Comparison of ENCODE assay signal across 8 cellular contexts in the genomic region with DNA sequence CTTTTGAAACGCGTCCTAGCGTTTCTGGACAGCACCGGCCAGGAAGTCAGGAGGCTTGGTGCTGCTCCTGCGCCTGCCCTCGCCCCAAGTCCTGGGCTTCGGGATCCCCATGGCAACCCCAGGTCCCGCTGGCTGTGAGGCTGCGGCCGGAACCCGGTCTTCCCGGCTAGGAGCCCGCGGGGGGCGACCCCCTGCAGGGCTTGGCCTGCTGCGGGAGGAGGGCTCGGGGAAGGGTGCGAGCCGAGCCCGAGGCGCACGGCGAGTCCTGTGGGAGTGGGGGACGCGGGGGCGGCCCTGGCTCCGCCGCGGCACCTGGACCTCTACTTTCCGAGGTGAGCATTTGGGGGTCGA. TPM values are rescaled to one million over a fixed set of nuclear protein-coding genes. Genes with fewer than 3 reads are reported as not detected.
DNase-seq lines count a peak whose midpoint lies in the region; ATAC-seq and TF ChIP-seq lines count a peak whose summit lies in the region.

No MANE protein-coding gene starts in this region.

- peaks cover 17% of the 10 kb centered on the region for H3K79me2 ChIP-seq in trophoblast cell (ENCODE audit: control insufficient read depth, insufficient read depth, low read length, poor library complexity)

- peaks cover 8% of the 10 kb centered on the region for H3K79me1 ChIP-seq in trophoblast cell (ENCODE audit: low read length)

- no peak for ATAC-seq in CD8-positive, alpha-beta T cell
- ATAC-seq in HG03378 (IDR thresholded peaks at IDR 0.05; ENCODE audit: unreplicated experiment) (peak; percentile 14), foreskin keratinocyte (peak; percentile 32)

- peak overlapping the region; percentile 85 for H3K4me3 Mint-ChIP-seq in CD8-positive, alpha-beta T cell
- peak overlapping the region; percentile 75 for H3K4me3 Mint-ChIP-seq in activated CD4-positive, alpha-beta memory T cell treated with anti-CD3 and anti-CD28 coated beads for 36 hours

- H2BK120ac ChIP-seq in trophoblast cell (ENCODE audit: insufficient read depth, low read length, poor library complexity): peak overlapping the region; percentile 54

- H3K27me3 Mint-ChIP-seq in CD8-positive, alpha-beta T cell (ENCODE audit: low read depth): no peaks in the 10 kb centered on the region
- H3K27me3 Mint-ChIP-seq in activated CD4-positive, alpha-beta memory T cell treated with anti-CD3 and anti-CD28 coated beads for 36 hours: no peaks in the 10 kb centered on the region

- peaks cover 37% of the 10 kb centered on the region for H3K4me1 ChIP-seq in CD8-positive, alpha-beta T cell (ENCODE audit: insufficient read depth, low read length)
- H3K4me1 ChIP-seq in foreskin keratinocyte (no peaks in the 10 kb centered on the region), trophoblast cell (ENCODE audit: control insufficient read depth in 1 of 2, insufficient read depth in 2 of 2, low read length in 2 of 2) (peaks cover 5 to 11% of the 10 kb centered on the region in 2 experiments)

- DNase-seq in CD8-positive, alpha-beta T cell: peak in 1 of 7 experiments; percentile 35
- DNase-seq in GM19240 (ENCODE audit: insufficient read length, low spot score) (peak; percentile 35), foreskin keratinocyte (peak in 1 of 2 donors; percentile 22), trophoblast cell (peak in 1 of 2 donors; percentile 30), occipital lobe (lab: John Stamatoyannopoulos, UW) (no peak), posterior vena cava (ENCODE audit: low spot score) (no peak)
- DNase-seq in activated CD4-positive, alpha-beta memory T cell treated with anti-CD3 and anti-CD28 coated beads for 36 hours: peak; percentile 36

- H3K4me1 Mint-ChIP-seq in CD8-positive, alpha-beta T cell (ENCODE audit: low read depth): peaks cover 30% of the 10 kb centered on the region
- peaks cover 39% of the 10 kb centered on the region for H3K4me1 Mint-ChIP-seq in activated CD4-positive, alpha-beta memory T cell treated with anti-CD3 and anti-CD28 coated beads for 36 hours (ENCODE audit: low read depth)

- H4K8ac ChIP-seq in trophoblast cell (ENCODE audit: low read depth, low read length): peak overlapping the region; percentile 79

- peak overlapping the region; percentile 71 for H3K4ac ChIP-seq in trophoblast cell (ENCODE audit: low read depth, low read length)

- peak overlapping the region; percentile 78 for H3K18ac ChIP-seq in trophoblast cell (ENCODE audit: low read length)

- peak overlapping the region; percentile 90 for H3K4me3 ChIP-seq in CD8-positive, alpha-beta T cell (ENCODE audit: low read depth, low read length)
- peak overlapping the region; percentile 99 for H3K4me3 ChIP-seq in trophoblast cell (ENCODE audit: low read depth, low read length)

- peak overlapping the region; percentile 79 for H3K27ac Mint-ChIP-seq in CD8-positive, alpha-beta T cell
- H3K27ac Mint-ChIP-seq in activated CD4-positive, alpha-beta memory T cell treated with anti-CD3 and anti-CD28 coated beads for 36 hours: no peak overlapping the region

- POLR2A ChIA-PET in CD8-positive, alpha-beta T cell (lab: Charles Lee): interaction anchor here (0.6 to 1.5 kb wide), 23 partner anchors 10 to 775 kb away, joined by 3 to 15 read pairs (median 4); a partner anchor contains a TSS
- POLR2A ChIA-PET in activated CD4-positive, alpha-beta memory T cell treated with anti-CD3 and anti-CD28 coated beads for 36 hours (lab: Charles Lee): interaction anchor here (1.0 to 1.7 kb wide), 10 partner anchors 9 to 202 kb away, joined by 3 to 10 read pairs (median 5); a partner anchor contains a TSS

- TF ChIP-seq CTCF in CD8-positive, alpha-beta T cell (IDR thresholded peaks at IDR 0.05): no peak
- no peak for TF ChIP-seq CTCF in foreskin keratinocyte (conservative IDR thresholded peaks at IDR 0.05)

- WGBS in trophoblast cell (ENCODE audit: extremely low coverage, insufficient coverage, insufficient read length): no CpG with 5 or more reads among the region's 31 CpGs

- H3K9me3 ChIP-seq in CD8-positive, alpha-beta T cell (ENCODE audit: low read length): no peaks in the 10 kb centered on the region
- no peaks in the 10 kb centered on the region for H3K9me3 ChIP-seq in trophoblast cell (ENCODE audit: insufficient read depth, low read depth, low read length)

- peak overlapping the region; percentile 91 for H2AK5ac ChIP-seq in trophoblast cell (ENCODE audit: low read length)

- no peak overlapping the region for H3K23ac ChIP-seq in trophoblast cell (ENCODE audit: low read length)

- peaks cover 30% of the 10 kb centered on the region for H3K36me3 Mint-ChIP-seq in CD8-positive, alpha-beta T cell
- peaks cover 20% of the 10 kb centered on the region for H3K36me3 Mint-ChIP-seq in activated CD4-positive, alpha-beta memory T cell treated with anti-CD3 and anti-CD28 coated beads for 36 hours

- peak overlapping the region; percentile 79 for H4K91ac ChIP-seq in trophoblast cell (ENCODE audit: low read depth, low read length)

- peak overlapping the region; percentile 60 for H3K14ac ChIP-seq in trophoblast cell (ENCODE audit: low read length)

- CTCF ChIA-PET in CD8-positive, alpha-beta T cell (lab: Charles Lee): interaction anchor here (1.0 to 20.3 kb wide), 4 partner anchors 9 to 196 kb away, joined by 4 to 332 read pairs (median 10); a partner anchor contains a TSS
- CTCF ChIA-PET in activated CD4-positive, alpha-beta memory T cell treated with anti-CD3 and anti-CD28 coated beads for 36 hours (lab: Charles Lee): interaction anchor here (0.6 to 17.5 kb wide), 10 partner anchors 9 to 478 kb away, joined by 3 to 409 read pairs (median 7); a partner anchor contains a TSS

- peak overlapping the region; percentile 29 for H2BK5ac ChIP-seq in trophoblast cell (ENCODE audit: low read depth, low read length, poor library complexity)

- no peak overlapping the region for H2BK12ac ChIP-seq in trophoblast cell (ENCODE audit: low read length)

- H3K9ac ChIP-seq in trophoblast cell (ENCODE audit: low read length): peak overlapping the region; percentile 96

- H3K36me3 ChIP-seq in CD8-positive, alpha-beta T cell (ENCODE audit: insufficient read depth, low read length): no peaks in the 10 kb centered on the region
- peaks cover 27 to 41% of the 10 kb centered on the region in 2 experiments for H3K36me3 ChIP-seq in trophoblast cell (ENCODE audit: control insufficient read depth in 1 of 2, insufficient read depth in 2 of 2, low read length in 2 of 2)

- peak overlapping the region; percentile 74 for H3K4me2 ChIP-seq in trophoblast cell (ENCODE audit: low read length)

- H3K27me3 ChIP-seq in CD8-positive, alpha-beta T cell (ENCODE audit: insufficient read depth, low read length): no peaks in the 10 kb centered on the region
- no peaks in the 10 kb centered on the region for H3K27me3 ChIP-seq in foreskin keratinocyte
- no peaks in the 10 kb centered on the region for H3K27me3 ChIP-seq in trophoblast cell (ENCODE audit: insufficient read depth, low read length)

- peak overlapping the region; percentile 67 for H3K27ac ChIP-seq in CD8-positive, alpha-beta T cell (ENCODE audit: low read depth, low read length)
- H3K27ac ChIP-seq in foreskin keratinocyte (no peak overlapping the region), trophoblast cell (ENCODE audit: low read depth, low read length) (peak overlapping the region; percentile 59)

- intact Hi-C loops in CD8-positive, alpha-beta T cell (cut with DNase I, micrococcal nuclease): loop anchor here (1.0 to 10.0 kb wide), 18 partner anchors 21 to 1504 kb away; a partner anchor contains a TSS
- intact Hi-C loops in activated CD4-positive, alpha-beta memory T cell treated with anti-CD3 and anti-CD28 coated beads for 36 hours (cut with micrococcal nuclease): loop anchor here (1.0 to 5.0 kb wide), 4 partner anchors 21 to 156 kb away; a partner anchor contains a TSS
- intact Hi-C loops in posterior vena cava (cut with DNase I): no loop called here

- H4K12ac ChIP-seq in trophoblast cell (ENCODE audit: low read depth, low read length): peak overlapping the region; percentile 87

- H3K9me3 Mint-ChIP-seq in CD8-positive, alpha-beta T cell: no peaks in the 10 kb centered on the region
- H3K9me3 Mint-ChIP-seq in activated CD4-positive, alpha-beta memory T cell treated with anti-CD3 and anti-CD28 coated beads for 36 hours: no peaks in the 10 kb centered on the region

- H2AFZ ChIP-seq in trophoblast cell (ENCODE audit: insufficient read depth, low read length, poor library complexity): peak overlapping the region; percentile 80

RNA-seq across cellular contexts. Expression of a gene that starts 0.3 kb away (rescaled TPM):
- total RNA-seq in CD8-positive, alpha-beta T cell: 1 to 10 TPM; 4.9 to 5.0 TPM
- total RNA-seq in activated CD4-positive, alpha-beta memory T cell treated with anti-CD3 and anti-CD28 coated beads for 36 hours: 1 to 10 TPM; 5.4 to 6.3 TPM
- total RNA-seq in foreskin keratinocyte (5.3 and 5.9 TPM in 2 replicates), occipital lobe (13.1 TPM), posterior vena cava (1 to 10 TPM; 3.8 to 5.5 TPM)
- 2.1 and 2.2 TPM in 2 replicates for polyA plus RNA-seq in foreskin keratinocyte
- polyA plus RNA-seq in trophoblast cell (2013): 3.2 and 3.5 TPM in 2 replicates

RNA-seq across cellular contexts. Expression of a gene that starts 0.6 kb away (rescaled TPM):
- 10 to 100 TPM; 54.6 to 58.7 TPM for total RNA-seq in CD8-positive, alpha-beta T cell
- 100 to 1,000 TPM; 148 to 154 TPM for total RNA-seq in activated CD4-positive, alpha-beta memory T cell treated with anti-CD3 and anti-CD28 coated beads for 36 hours
- total RNA-seq in foreskin keratinocyte: 140 and 161 TPM in 2 replicates
- polyA plus RNA-seq in foreskin keratinocyte: 205 and 223 TPM in 2 replicates
- 186 and 190 TPM in 2 replicates for polyA plus RNA-seq in trophoblast cell (2013)
- total RNA-seq in occipital lobe: 34.5 TPM
- 100 to 1,000 TPM in 1 of 2 donors, 10 to 100 TPM in 1; 93.7 to 101 TPM for total RNA-seq in posterior vena cava

RNA-seq across cellular contexts. Expression of a gene that starts 21.4 kb away (rescaled TPM):
- 10 to 100 TPM; 11.6 to 11.8 TPM for total RNA-seq in CD8-positive, alpha-beta T cell
- 10 to 100 TPM; 14.8 to 15.4 TPM for total RNA-seq in activated CD4-positive, alpha-beta memory T cell treated with anti-CD3 and anti-CD28 coated beads for 36 hours
- total RNA-seq in foreskin keratinocyte: 28.5 and 31.1 TPM in 2 replicates
- 27.1 and 27.7 TPM in 2 replicates for polyA plus RNA-seq in foreskin keratinocyte
- 9.4 and 9.5 TPM in 2 replicates for polyA plus RNA-seq in trophoblast cell (2013)
- 21.2 TPM for total RNA-seq in occipital lobe
- total RNA-seq in posterior vena cava: 10 to 100 TPM; 10.9 to 13.1 TPM

Comparison
In these comparisons a context has a peak if more than half of its experiments do, and no peak if none do; other contexts are left out.
1. DNase-seq: peak in GM19240 (single experiment) and activated CD4-positive, alpha-beta memory T cell treated with anti-CD3 and anti-CD28 coated beads for 36 hours (single experiment); none in occipital lobe (single experiment) and posterior vena cava (single experiment).
2. intact Hi-C loops: an anchor here in CD8-positive, alpha-beta T cell (1.0 to 10.0 kb wide) and activated CD4-positive, alpha-beta memory T cell treated with anti-CD3 and anti-CD28 coated beads for 36 hours (1.0 to 5.0 kb wide); none called in posterior vena cava.